In the genomic region with DNA sequence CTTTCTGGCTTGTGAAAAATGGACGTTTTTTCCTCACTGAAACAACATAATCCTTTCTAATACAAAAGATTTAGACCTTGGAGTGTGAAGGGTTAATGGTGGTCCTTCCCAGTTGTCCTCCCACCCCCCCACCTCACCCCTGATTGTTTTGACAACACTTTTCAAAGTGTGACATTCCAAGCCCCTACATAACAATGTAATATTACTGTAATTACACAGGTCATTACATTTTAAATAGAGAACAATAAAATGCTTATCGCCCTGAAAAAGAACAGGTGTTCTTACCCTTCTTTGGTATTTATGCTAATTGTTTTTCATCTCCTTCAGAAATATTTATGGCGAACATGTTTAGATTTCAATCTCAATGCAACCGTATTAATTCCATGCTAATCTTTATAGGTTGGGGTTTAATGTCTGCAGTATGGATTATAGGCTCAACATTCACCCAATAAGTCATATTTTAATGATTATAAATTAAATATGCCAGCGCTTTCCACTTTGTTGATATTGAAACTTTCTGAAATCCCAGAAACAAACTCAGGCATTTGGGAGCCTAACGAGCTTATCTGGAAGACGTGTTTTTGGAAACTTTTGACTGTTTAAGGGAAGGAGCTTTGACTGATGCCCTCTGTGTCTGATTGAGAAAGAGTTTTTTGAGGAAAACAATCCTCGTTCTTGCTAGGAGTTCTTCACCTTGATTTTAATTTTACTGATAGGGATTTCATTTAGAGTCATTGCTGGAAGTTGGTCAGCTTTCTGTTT, we compare ENCODE assay signal across 8 cellular contexts. TPM values are rescaled to one million over a fixed set of nuclear protein-coding genes. Genes with fewer than 3 reads are reported as not detected.
A peak's percentile ranks its signal among the peaks of the same experiment; 100 is the strongest.
DNase-seq lines count a peak whose midpoint lies in the region; ATAC-seq and TF ChIP-seq lines count a peak whose summit lies in the region.
"Had no signal": no experiment of that assay in that cellular context is flagged by ENCODE, and none has a peak within 500 bp of the region (broad histone marks: within the 10 kb centered on the region; RNA-seq: fewer than 3 reads in every experiment).

No MANE protein-coding gene starts in this region.

- intact Hi-C loops in tibial artery (cut with DNase I; ENCODE audit: low total_unique reads) = loop anchor here (10.0 kb wide), 3 partner anchors 70 to 430 kb away; no protein-coding TSS in a partner anchor

- ATAC-seq in lung (ENCODE audit: insufficient read depth, low FRiP score) = no peak

- H3K27ac ChIP-seq in lung (ENCODE audit: low read depth in 1 of 2, low read length in 1 of 2) (peak overlapping the region; percentile 11 to 69), tibial artery (peak overlapping the region; percentile 95 to 96)

- DNase-seq in LNCaP clone FGC (ENCODE audit: low read depth) (no peak), choroid plexus epithelial cell (ENCODE audit: low read depth) (no peak), lung (ENCODE audit: low spot score) (no peak), tibial artery (peak in 1 of 2 donors; percentile 19), glomerular visceral epithelial cell (ENCODE audit: extremely low spot score) (no peak), germinal center (ENCODE audit: low spot score) (no peak), H4 (ENCODE audit: low spot score) (no peak)
- DNase-seq: NCI-H1694 treated with DMSO at 0.1 percent for 48 hours had no signal

- H3K4me1 ChIP-seq in lung (ENCODE audit: control insufficient read depth in 2 of 2, insufficient read depth in 2 of 2, low read length in 2 of 2) (peaks cover 0 to 16% of the 10 kb centered on the region in 2 donors), tibial artery (peaks cover 0 to 67% (median 40%) of the 10 kb centered on the region in 4 donors)

- TF ChIP-seq CTCF in LNCaP clone FGC (IDR thresholded peaks at IDR 0.05; ENCODE audit: control insufficient read depth, extremely low read depth, insufficient read depth) (no peak), choroid plexus epithelial cell (conservative IDR thresholded peaks at IDR 0.05; ENCODE audit: low read depth, low read length) (no peak), lung (IDR thresholded peaks at IDR 0.05; ENCODE audit: control extremely low read depth, extremely low read depth) (no peak), tibial artery (IDR thresholded peaks at IDR 0.05) (no peak)

- WGBS in lung, 2 donors = 43 to 49% methylated on average over 8 of the region's 8 CpGs

- no peaks in the 10 kb centered on the region for H3K36me3 ChIP-seq in lung (ENCODE audit: control insufficient read depth in 2 of 2, insufficient read depth in 2 of 2, low read length in 2 of 2)
- H3K36me3 ChIP-seq in tibial artery = no peaks in the 10 kb centered on the region

- H3K4me3 ChIP-seq in LNCaP clone FGC (ENCODE audit: low read depth, low read length) = peak overlapping the region; percentile 44
- H3K4me3 ChIP-seq in choroid plexus epithelial cell (ENCODE audit: low read depth, low read length) = peak overlapping the region; percentile 40
- no peak overlapping the region for H3K4me3 ChIP-seq in lung
- H3K4me3 ChIP-seq in tibial artery = peak overlapping the region; percentile 75 to 85

- H3K9me3 ChIP-seq in lung (ENCODE audit: control insufficient read depth in 2 of 2, insufficient read depth in 1 of 2, low read length in 1 of 2) = no peaks in the 10 kb centered on the region
- no peaks in the 10 kb centered on the region for H3K9me3 ChIP-seq in tibial artery

- H3K27me3 ChIP-seq in lung (ENCODE audit: control insufficient read depth, insufficient read depth) (no peaks in the 10 kb centered on the region), tibial artery (no peaks in the 10 kb centered on the region)

RNA-seq across cellular contexts. Expression of a gene that starts 5.1 kb away (rescaled TPM):
- 10 to 100 TPM; 30.0 to 32.3 TPM for total RNA-seq in lung
- 10 to 100 TPM in 1 of 2 donors, 1 to 10 TPM in 1; 9.1 to 12.7 TPM for polyA plus RNA-seq in lung
- 3.3 and 3.4 TPM in 2 replicates for total RNA-seq in H4 (2014; rRNA removed; shearing (Covaris generic))
